In the genomic region with DNA sequence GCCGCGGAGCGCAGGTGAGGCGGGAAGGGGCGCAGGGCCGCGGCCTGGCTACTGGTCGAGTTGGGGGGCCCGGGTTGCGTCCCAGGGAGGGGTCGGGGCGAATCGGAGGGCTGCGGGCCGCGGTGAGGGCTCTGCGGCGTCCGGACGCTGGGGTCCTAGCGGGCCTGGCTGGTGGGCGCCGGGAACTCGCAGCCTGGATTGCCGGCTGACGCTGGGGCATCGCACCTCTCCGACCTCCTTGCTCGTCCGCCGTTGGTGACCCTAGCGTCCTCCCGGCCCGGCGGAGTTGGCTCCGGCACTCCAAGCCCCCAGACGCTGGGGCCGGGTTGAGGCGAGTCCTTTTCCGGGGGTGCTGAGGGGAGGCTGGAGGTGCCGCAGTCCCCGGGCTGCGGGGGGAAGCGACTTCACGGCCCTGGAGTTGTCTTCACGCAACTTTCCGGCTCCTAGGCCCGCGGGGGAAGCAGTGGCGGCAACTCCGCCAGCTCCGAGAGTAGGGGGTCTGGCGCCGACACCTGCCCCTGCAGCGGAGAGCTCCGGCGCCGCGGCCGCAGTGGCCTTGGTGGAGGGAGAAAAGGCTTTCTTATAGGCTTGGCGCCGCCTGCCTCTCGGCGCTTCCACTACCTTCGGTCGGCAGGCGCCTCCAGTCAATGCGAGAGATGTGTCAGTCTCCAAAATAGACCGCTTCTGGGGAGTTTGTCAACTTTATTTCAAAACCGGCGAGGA, we compare ENCODE assay signal across 1 cellular context.
A peak's percentile ranks its signal among the peaks of the same experiment; 100 is the strongest.
TF ChIP-seq lines count a peak whose summit lies in the region.

No MANE protein-coding gene starts in this region.

TF ChIP-seq in H1, 55 proteins besides CTCF, POLR2A, EP300 and RAD21 (continued from another document):
- TF ChIP-seq EGR1 (IDR thresholded peaks at IDR 0.05; ENCODE audit: borderline replicate concordance, low read depth, low read length) (no peak), CHD1 (IDR thresholded peaks at IDR 0.05; ENCODE audit: low read depth, low read length) (no peak), ASH2L (IDR thresholded peaks at IDR 0.05; ENCODE audit: low read length) (peak; percentile 14), POLR2AphosphoS5 (IDR thresholded peaks at IDR 0.05; ENCODE audit: low read depth, low read length) (0 out of 2 replicates have a peak, but pooled peaks have one; percentile 31), CEBPB (IDR thresholded peaks at IDR 0.05; ENCODE audit: low read depth, low read length) (no peak), TBP (IDR thresholded peaks at IDR 0.05; ENCODE audit: low read depth, low read length) (peak; percentile 68; the same call in 1 of the 2 replicates), TCF12 (IDR thresholded peaks at IDR 0.05; ENCODE audit: low read depth, low read length) (no peak), CBX8 (IDR thresholded peaks at IDR 0.05; ENCODE audit: borderline replicate concordance, low read depth, low read length) (no peak), TAF1 (IDR thresholded peaks at IDR 0.05; ENCODE audit: low read depth, low read length) (0 out of 2 replicates have a peak, but pooled peaks have one; percentile 29), JUN (IDR thresholded peaks at IDR 0.05; ENCODE audit: low read depth, low read length) (no peak), NRF1 (IDR thresholded peaks at IDR 0.05; ENCODE audit: low read depth, low read length) (no peak), BACH1 (IDR thresholded peaks at IDR 0.05; ENCODE audit: low read length) (no peak), TAF7 (optimal IDR thresholded peaks at IDR 0.05; ENCODE audit: borderline replicate concordance, low read depth, low read length) (peak; percentile 16), SIRT6 (IDR thresholded peaks at IDR 0.05; ENCODE audit: low read length) (no peak), KDM4A (IDR thresholded peaks at IDR 0.05; ENCODE audit: low read depth, low read length, severe bottlenecking) (peak; percentile 41)
